ENCODE assay signal across 23 cellular contexts in the genomic region with DNA sequence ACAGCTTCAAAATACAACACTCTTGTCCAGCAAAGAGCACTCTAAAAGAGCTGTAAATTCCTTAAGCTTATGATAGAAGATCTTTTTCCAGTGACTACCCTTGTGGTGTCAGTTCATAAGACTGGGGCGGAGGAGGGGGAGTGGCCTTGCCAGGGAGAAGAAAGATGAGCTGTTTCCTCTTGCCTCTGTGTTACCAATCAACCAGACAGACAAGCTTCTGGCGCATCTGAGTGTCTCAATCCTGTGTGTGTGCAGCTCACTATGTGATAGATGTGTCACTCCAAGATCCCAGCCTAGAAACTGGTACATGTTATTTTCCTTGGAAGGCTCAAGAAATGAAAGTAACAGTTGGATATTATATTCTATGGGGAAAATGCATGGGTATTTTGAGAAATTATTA.
DNase-seq lines count a peak whose midpoint lies in the region; ATAC-seq and TF ChIP-seq lines count a peak whose summit lies in the region.
"Had no signal": no experiment of that assay in that cellular context is flagged by ENCODE, and none has a peak within 500 bp of the region (broad histone marks: within the 10 kb centered on the region; RNA-seq: fewer than 3 reads in every experiment).

No MANE protein-coding gene starts in this region.

- H3K23ac ChIP-seq in mesenchymal stem cell (ENCODE audit: low read length in 2 of 2), result no peak overlapping the region

- POLR2A ChIA-PET in A673 (lab: Charles Lee; ENCODE audit: low non-redundant PET), result no interaction called here

- H3K4me3 ChIP-seq in A673 (ENCODE audit: low read depth, low read length, poor library complexity, severe bottlenecking), result no peak overlapping the region
- no peak overlapping the region for H3K4me3 ChIP-seq in WERI-Rb-1 (ENCODE audit: low read depth, low read length)
- no peak overlapping the region for H3K4me3 ChIP-seq in mesenchymal stem cell (ENCODE audit: insufficient read depth in 1 of 2, low read depth in 1 of 2, low read length in 2 of 2)
- H3K4me3 ChIP-seq: K562, SJSA1 had no signal

- no peak for ATAC-seq in GM19395 (IDR thresholded peaks at IDR 0.05; ENCODE audit: unreplicated experiment)
- no peak for ATAC-seq in HG03108 (IDR thresholded peaks at IDR 0.05; ENCODE audit: unreplicated experiment)
- ATAC-seq: activated CD8-positive, alpha-beta memory T cell treated with anti-CD3 and anti-CD28 coated beads, Interleukin-2, amount 10 ng/mL, durations not matched to agents 7 days and 5 days; K562; naive thymus-derived CD8-positive, alpha-beta T cell had no signal

- no peak overlapping the region for H3K27ac ChIP-seq in A673 (ENCODE audit: low read depth, low read length, poor library complexity, severe bottlenecking)
- no peak overlapping the region for H3K27ac ChIP-seq in WERI-Rb-1
- no peak overlapping the region for H3K27ac ChIP-seq in mesenchymal stem cell (ENCODE audit: low read length, poor library complexity, severe bottlenecking)
- H3K27ac ChIP-seq: SJSA1 had no signal

- H2BK15ac ChIP-seq in mesenchymal stem cell (ENCODE audit: low read depth, poor library complexity, severe bottlenecking), result no peak overlapping the region

- no peak overlapping the region for H3K4ac ChIP-seq in mesenchymal stem cell (ENCODE audit: low read depth in 1 of 2, low read length in 2 of 2)

- H2BK120ac ChIP-seq in mesenchymal stem cell (ENCODE audit: low read depth, low read length), result no peak overlapping the region

- no peak overlapping the region for H2AK5ac ChIP-seq in mesenchymal stem cell (ENCODE audit: low read length, severe bottlenecking)

- no peak overlapping the region for H3K18ac ChIP-seq in mesenchymal stem cell (ENCODE audit: low read depth in 1 of 2, low read length in 2 of 2)

- H2BK5ac ChIP-seq in mesenchymal stem cell (ENCODE audit: low read depth, low read length, poor library complexity, severe bottlenecking), result no peak overlapping the region

- CTCF ChIA-PET in A673 (lab: Charles Lee), result interaction anchor here (1.1 kb wide), 1 partner anchor 17 kb away, joined by 3 read pairs; no protein-coding TSS in a partner anchor

- H3K36me3 ChIP-seq in A673 (ENCODE audit: insufficient read depth, low read length, poor library complexity, severe bottlenecking), result peaks cover 2% of the 10 kb centered on the region
- no peaks in the 10 kb centered on the region for H3K36me3 ChIP-seq in WERI-Rb-1
- H3K36me3 ChIP-seq in mesenchymal stem cell (ENCODE audit: control insufficient read depth in 1 of 2, insufficient read depth in 2 of 2, low read depth in 1 of 2, low read length in 2 of 2), result no peaks in the 10 kb centered on the region
- H3K36me3 ChIP-seq: SJSA1 had no signal

- H3K27me3 ChIP-seq in A673 (replicated peaks; ENCODE audit: insufficient read depth, low read depth, low read length, poor library complexity), result no peaks in the 10 kb centered on the region
- H3K27me3 ChIP-seq in WERI-Rb-1 (ENCODE audit: insufficient read depth, low read depth, severe bottlenecking), result no peaks in the 10 kb centered on the region
- H3K27me3 ChIP-seq in mesenchymal stem cell (ENCODE audit: control insufficient read depth in 1 of 2, insufficient read depth in 1 of 2, low read length in 2 of 2), result no peaks in the 10 kb centered on the region
- H3K27me3 ChIP-seq: SJSA1 had no signal

- no peak overlapping the region for H2AFZ ChIP-seq in mesenchymal stem cell (ENCODE audit: low read depth, low read length)

- H3K4me1 ChIP-seq in A673 (ENCODE audit: insufficient read depth, low read length, poor library complexity, severe bottlenecking) (peaks cover 41% of the 10 kb centered on the region), mesenchymal stem cell (ENCODE audit: control insufficient read depth, insufficient read depth, low read depth, low read length) (no peaks in the 10 kb centered on the region)
- H3K4me1 ChIP-seq: SJSA1 had no signal

- no peaks in the 10 kb centered on the region for H3K79me1 ChIP-seq in mesenchymal stem cell (replicated peaks; ENCODE audit: low read length, poor library complexity, severe bottlenecking)

- no peak overlapping the region for H3K4me2 ChIP-seq in mesenchymal stem cell (ENCODE audit: low read length, poor library complexity, severe bottlenecking)

- no peak overlapping the region for H3K14ac ChIP-seq in mesenchymal stem cell (ENCODE audit: low read length in 2 of 2)

- DNase-seq in A673 (ENCODE audit: low spot score) (peak; percentile 54), ELF-1 (ENCODE audit: low read depth, low spot score) (peak; percentile 50), WERI-Rb-1 (peak; percentile 14), left kidney (ENCODE audit: low read depth, low spot score) (peak; percentile 66), DMS 273 treated with DMSO at 0.1 percent for 48 hours (lab: John Stamatoyannopoulos, UW) (no peak), mesenchymal stem cell (no peak)
- DNase-seq: activated CD4-positive, alpha-beta T cell treated with anti-CD3 and anti-CD28 coated beads, Interleukin-2, amount 10 ng/mL, durations not matched to agents 7 days and 5 days; activated CD8-positive, alpha-beta memory T cell treated with anti-CD3 and anti-CD28 coated beads, Interleukin-2, amount 10 ng/mL, durations not matched to agents 7 days and 5 days; aorta; dermis blood vessel endothelial cell; left cardiac atrium; naive thymus-derived CD8-positive, alpha-beta T cell; NCI-H1048; NCI-H187 treated with DMSO at 0.1 percent for 48 hours; retina; small intestine; stimulated activated CD4-positive, alpha-beta T cell treated with anti-CD3 and anti-CD28 coated beads, Interleukin-4, amount 100 ng/mL, for 1 hour; stimulated activated naive CD4-positive, alpha-beta T cell treated with Interleukin-2 at 50 U/mL for 16 hours; T-helper 1 cell had no signal

- intact Hi-C loops in A673 (cut with micrococcal nuclease; ENCODE audit: unreplicated experiment), result no loop called here

- no peak for TF ChIP-seq CTCF in A673 (conservative IDR thresholded peaks at IDR 0.05; ENCODE audit: low read depth, low read length)
- TF ChIP-seq CTCF in WERI-Rb-1 (IDR thresholded peaks at IDR 0.05; ENCODE audit: low read depth, low read length), result no peak

- H4K91ac ChIP-seq in mesenchymal stem cell (ENCODE audit: low read length), result no peak overlapping the region

- BruUV-seq in A673 (replicated peaks; lab: Mats Ljungman, UMichigan), result no TSS peak

- no peak overlapping the region for H2BK12ac ChIP-seq in mesenchymal stem cell (ENCODE audit: low read length in 2 of 2)

- 38% methylated on average over 2 of the region's 2 CpGs for WGBS in mesenchymal stem cell

- H3K9me3 ChIP-seq in A673 (ENCODE audit: low read depth, low read length, poor library complexity, severe bottlenecking) (peaks cover 10% of the 10 kb centered on the region), WERI-Rb-1 (ENCODE audit: severe bottlenecking) (peaks cover 8% of the 10 kb centered on the region), mesenchymal stem cell (ENCODE audit: control insufficient read depth, low read length) (peaks cover 30% of the 10 kb centered on the region)
- H3K9me3 ChIP-seq: SJSA1 had no signal

- H3K9ac ChIP-seq in mesenchymal stem cell (ENCODE audit: low read length), result no peak overlapping the region

- no peak overlapping the region for H4K8ac ChIP-seq in mesenchymal stem cell (ENCODE audit: low read length)

Comparison
In these comparisons a context has a peak if more than half of its experiments do, and no peak if none do; other contexts are left out.
1. DNase-seq: peak in A673 (single experiment), ELF-1 (single experiment), WERI-Rb-1 (single experiment) and left kidney (single experiment); none in DMS 273 treated with DMSO at 0.1 percent for 48 hours (single experiment) and mesenchymal stem cell (single experiment).